ENCODE assay signal across 12 cellular contexts in genomic region chr4:102439835-102440234, GRCh38.
A peak's percentile ranks its signal among the peaks of the same experiment; 100 is the strongest.
DNase-seq lines count a peak whose midpoint lies in the region; ATAC-seq, FAIRE-seq and TF ChIP-seq lines count a peak whose summit lies in the region.
"Had no signal": no experiment of that assay in that cellular context is flagged by ENCODE, and none has a peak within 500 bp of the region (broad histone marks: within the 10 kb centered on the region; RNA-seq: fewer than 3 reads in every experiment).

No MANE protein-coding gene starts in this region.

- TF ChIP-seq POLR2A in H54 (IDR thresholded peaks at IDR 0.05; ENCODE audit: low read depth, low read length), result no peak

- TF ChIP-seq CTCF in MCF 10A (IDR thresholded peaks at IDR 0.05; ENCODE audit: unreplicated experiment) (no peak), type B pancreatic cell (conservative IDR thresholded peaks at IDR 0.05) (no peak)

- H3K9me3 Mint-ChIP-seq in MCF 10A (ENCODE audit: unreplicated experiment) (no peaks in the 10 kb centered on the region), type B pancreatic cell (no peaks in the 10 kb centered on the region)
- H3K9me3 Mint-ChIP-seq in activated T-helper 17 cell treated with anti-CD3 and anti-CD28 coated beads, Interleukin-2, amount 50 U/mL, for 72 hours, result no peaks in the 10 kb centered on the region

- no peaks in the 10 kb centered on the region for H3K27me3 Mint-ChIP-seq in MCF 10A (ENCODE audit: insufficient read depth, unreplicated experiment)
- H3K27me3 Mint-ChIP-seq in type B pancreatic cell, result no peaks in the 10 kb centered on the region
- no peaks in the 10 kb centered on the region for H3K27me3 Mint-ChIP-seq in activated T-helper 17 cell treated with anti-CD3 and anti-CD28 coated beads, Interleukin-2, amount 50 U/mL, for 72 hours
- H3K27me3 Mint-ChIP-seq: T-helper 17 cell had no signal

- H3K36me3 Mint-ChIP-seq in MCF 10A (ENCODE audit: insufficient read depth, unreplicated experiment), result no peaks in the 10 kb centered on the region
- H3K36me3 Mint-ChIP-seq in type B pancreatic cell, result no peaks in the 10 kb centered on the region
- no peaks in the 10 kb centered on the region for H3K36me3 Mint-ChIP-seq in activated T-helper 17 cell treated with anti-CD3 and anti-CD28 coated beads, Interleukin-2, amount 50 U/mL, for 72 hours (ENCODE audit: low read depth)

- BruUV-seq in MCF 10A (replicated peaks; lab: Mats Ljungman, UMichigan), result TSS peak; percentile 97

- intact Hi-C loops in MCF 10A (cut with micrococcal nuclease), result no loop called here

- ATAC-seq in GM21423 (IDR thresholded peaks at IDR 0.05; ENCODE audit: unreplicated experiment) (no peak), GM21825 (IDR thresholded peaks at IDR 0.05; ENCODE audit: unreplicated experiment) (no peak)
- no peak for ATAC-seq in activated T-helper 17 cell treated with anti-CD3 and anti-CD28 coated beads, Interleukin-2, amount 50 U/mL, for 72 hours (replicated peaks)
- ATAC-seq: T-helper 17 cell had no signal

- no peak for DNase-seq in H54 (ENCODE audit: insufficient read length, low spot score)
- peak; percentile 34 for DNase-seq in MCF 10A (ENCODE audit: unreplicated experiment)
- peak; percentile 84 for DNase-seq in kidney tubule cell (ENCODE audit: low spot score)
- no peak for DNase-seq in type B pancreatic cell (ENCODE audit: extremely low spot score, unreplicated experiment)
- no peak for DNase-seq in stimulated activated naive CD4-positive, alpha-beta T cell treated with Interleukin-2 at 50 U/mL for 16 hours (lab: John Stamatoyannopoulos, UW)
- DNase-seq: activated T-cell treated with anti-CD3 and anti-CD28 coated beads, Interleukin-2, amount 50 U/mL, for 1 hour; effector memory CD4-positive, alpha-beta T cell; stimulated activated CD4-positive, alpha-beta T cell treated with anti-CD3 and anti-CD28 coated beads, Interleukin-4, amount 100 ng/mL, for 4 hours; T-helper 17 cell had no signal

- POLR2A ChIA-PET in MCF 10A (lab: Yijun Ruan, JAX), result interaction anchor here (0.6 to 4.2 kb wide), 17 partner anchors 9 to 660 kb away, joined by 3 to 26 read pairs (median 5); partner anchors contain the start of genes BDH2, CISD2, NFKB1 and SLC39A8

- H3K4me1 Mint-ChIP-seq in MCF 10A (ENCODE audit: insufficient read depth, unreplicated experiment) (peaks cover 21% of the 10 kb centered on the region), type B pancreatic cell (ENCODE audit: unreplicated experiment) (peaks cover 10% of the 10 kb centered on the region)
- H3K4me1 Mint-ChIP-seq in activated T-helper 17 cell treated with anti-CD3 and anti-CD28 coated beads, Interleukin-2, amount 50 U/mL, for 72 hours, result no peaks in the 10 kb centered on the region
- H3K4me1 Mint-ChIP-seq: T-helper 17 cell had no signal

- peak; percentile 48 for FAIRE-seq in H54 (lab: Jason Lieb, UNC)

- H3K4me3 Mint-ChIP-seq in MCF 10A (ENCODE audit: unreplicated experiment), result no peak overlapping the region
- no peak overlapping the region for H3K4me3 Mint-ChIP-seq in type B pancreatic cell
- H3K4me3 Mint-ChIP-seq in activated T-helper 17 cell treated with anti-CD3 and anti-CD28 coated beads, Interleukin-2, amount 50 U/mL, for 72 hours, result no peak overlapping the region
- H3K4me3 Mint-ChIP-seq: T-helper 17 cell had no signal

- H3K27ac Mint-ChIP-seq in MCF 10A (ENCODE audit: low read depth, unreplicated experiment) (peak overlapping the region; percentile 99), type B pancreatic cell (peak overlapping the region; percentile 88)
- H3K27ac Mint-ChIP-seq in activated T-helper 17 cell treated with anti-CD3 and anti-CD28 coated beads, Interleukin-2, amount 50 U/mL, for 72 hours, result no peak overlapping the region
- H3K27ac Mint-ChIP-seq: T-helper 17 cell had no signal

- CTCF ChIA-PET in MCF 10A (lab: Yijun Ruan, JAX), result interaction anchor here (0.7 to 1.5 kb wide), 4 partner anchors 10 to 643 kb away, joined by 3 to 8 read pairs (median 3); no protein-coding TSS in a partner anchor

Comparison
In these comparisons a context has a peak if more than half of its experiments do, and no peak if none do; other contexts are left out.
1. DNase-seq: peak in MCF 10A (single experiment) and kidney tubule cell (single experiment); none in H54 (single experiment), type B pancreatic cell (single experiment) and stimulated activated naive CD4-positive, alpha-beta T cell treated with Interleukin-2 at 50 U/mL for 16 hours (single experiment).